Comparison of ENCODE assay signal across 8 cellular contexts in the genomic region with DNA sequence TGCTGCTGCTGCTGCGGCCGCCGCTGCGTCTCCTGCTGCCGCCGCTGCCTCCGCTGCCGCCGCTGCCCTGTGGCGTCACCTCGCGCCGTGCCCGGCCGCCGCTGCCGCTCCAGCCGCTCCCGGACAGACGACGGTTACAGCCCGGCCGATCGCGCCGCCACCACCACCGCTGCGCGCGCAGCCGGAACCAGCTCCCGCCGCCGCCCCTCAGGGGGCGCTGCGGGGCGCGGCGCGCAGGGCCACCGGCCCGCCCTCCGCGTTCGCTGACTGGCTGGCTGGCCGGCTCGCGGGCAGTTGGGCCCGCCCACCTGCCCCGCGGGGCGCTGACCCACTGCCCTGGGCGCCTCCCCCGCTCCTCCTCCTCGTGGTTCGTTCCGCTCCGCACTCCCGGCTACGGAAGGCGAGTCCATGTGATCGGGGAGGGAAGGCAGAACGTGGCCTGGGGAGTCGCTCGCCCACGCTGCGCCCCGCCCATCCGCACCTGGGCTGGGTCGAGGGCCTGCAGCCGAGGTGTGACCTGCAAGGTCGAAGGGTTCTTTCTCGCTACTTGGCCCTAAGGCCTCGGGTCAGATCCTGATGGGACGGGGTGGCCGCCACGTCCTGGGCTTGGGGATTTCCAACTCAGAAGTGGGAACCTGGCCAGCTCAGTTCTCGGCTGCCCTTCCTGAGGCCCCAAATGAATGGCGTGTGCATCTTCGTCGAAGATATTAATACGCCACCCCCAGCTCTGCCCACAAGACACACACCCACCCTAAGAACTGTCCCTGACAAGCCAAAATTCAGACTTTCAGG. TPM values are rescaled to one million over a fixed set of nuclear protein-coding genes. Genes with fewer than 3 reads are reported as not detected.
A peak's percentile ranks its signal among the peaks of the same experiment; 100 is the strongest.
DNase-seq lines count a peak whose midpoint lies in the region; ATAC-seq and FAIRE-seq lines count a peak whose summit lies in the region.

Gene PTP4A2 (minus strand): TSS at position 185 of the 792 bp plus-strand sequence. CDS start 19,303 bp downstream, outside the sequence.

- FAIRE-seq in HTR-8/SVneo (lab: Jason Lieb, UNC) = peak; percentile 80

- 4 to 10% methylated on average over 49 to 67 of the region's 82 CpGs for WGBS in mesodermal cell (ENCODE audit: insufficient coverage in 2 of 2), 2 experiments

- DNase-seq in D341Med (ENCODE audit: low spot score) (peak; percentile 98), HTR-8/SVneo (ENCODE audit: insufficient read length, low spot score) (peak; percentile 88), NOMO-1 treated with dmso at 0.1 percent for 144 hours (lab: John Stamatoyannopoulos, UW; ENCODE audit: unreplicated experiment) (peak; percentile 96)
- DNase-seq in activated CD8-positive, alpha-beta memory T cell treated with anti-CD3 and anti-CD28 coated beads, Interleukin-2, amount 50 U/mL, for 4 hours = peak; percentile 79
- DNase-seq in stimulated activated CD8-positive, alpha-beta memory T cell treated with anti-CD3 and anti-CD28 coated beads, Interleukin-15, amount 100 ng/mL, for 4 hours (ENCODE audit: low read depth in 2 of 2) = peak; percentile 62 to 73

- H3K9me3 ChIP-seq in mesodermal cell (ENCODE audit: control insufficient read depth, low read length) = no peaks in the 10 kb centered on the region

- peak within 1 kb of the TSS; percentile 91 for H3K4me3 ChIP-seq in mesodermal cell (ENCODE audit: extremely low read depth, insufficient read depth, low read length, poor library complexity, severe bottlenecking)

- ATAC-seq in GM21360 (IDR thresholded peaks at IDR 0.05; ENCODE audit: unreplicated experiment) = peak; percentile 62

- peaks cover 42% of the 10 kb centered on the region for H3K4me1 ChIP-seq in mesodermal cell (ENCODE audit: control insufficient read depth, insufficient read depth, low read length, poor library complexity, severe bottlenecking)

- no peaks in the 10 kb centered on the region for H3K36me3 ChIP-seq in mesodermal cell (ENCODE audit: control insufficient read depth, insufficient read depth, low read length)

- peak within 1 kb of the TSS; percentile 87 for H3K27ac ChIP-seq in mesodermal cell (ENCODE audit: low read depth, low read length, severe bottlenecking)

- in situ Hi-C loops in endometrial microvascular endothelial cells (cut with HindIII; ENCODE audit: inconsistent ontology term, low pct_unique_long_range_greater_than_20kb, low sequenced_read_pairs) = no loop called here

RNA-seq across cellular contexts. Expression of gene PTP4A2, which starts in this region (rescaled TPM):
- 293 TPM for total RNA-seq in endometrial microvascular endothelial cells (ENCODE audit: inconsistent ontology term)
- 179 TPM for polyA plus RNA-seq in mesodermal cell (2013, experiment 1 of 2)
- polyA plus RNA-seq in mesodermal cell (2013, experiment 2 of 2) = 163 TPM

Comparison
In these comparisons a context has a peak if more than half of its experiments do, and no peak if none do; other contexts are left out.
1. Peak in every context shown above with its lines: DNase-seq, ATAC-seq, H3K4me3 ChIP-seq and H3K27ac ChIP-seq.